1 cellular context compared by ENCODE assay signal in the genomic region with DNA sequence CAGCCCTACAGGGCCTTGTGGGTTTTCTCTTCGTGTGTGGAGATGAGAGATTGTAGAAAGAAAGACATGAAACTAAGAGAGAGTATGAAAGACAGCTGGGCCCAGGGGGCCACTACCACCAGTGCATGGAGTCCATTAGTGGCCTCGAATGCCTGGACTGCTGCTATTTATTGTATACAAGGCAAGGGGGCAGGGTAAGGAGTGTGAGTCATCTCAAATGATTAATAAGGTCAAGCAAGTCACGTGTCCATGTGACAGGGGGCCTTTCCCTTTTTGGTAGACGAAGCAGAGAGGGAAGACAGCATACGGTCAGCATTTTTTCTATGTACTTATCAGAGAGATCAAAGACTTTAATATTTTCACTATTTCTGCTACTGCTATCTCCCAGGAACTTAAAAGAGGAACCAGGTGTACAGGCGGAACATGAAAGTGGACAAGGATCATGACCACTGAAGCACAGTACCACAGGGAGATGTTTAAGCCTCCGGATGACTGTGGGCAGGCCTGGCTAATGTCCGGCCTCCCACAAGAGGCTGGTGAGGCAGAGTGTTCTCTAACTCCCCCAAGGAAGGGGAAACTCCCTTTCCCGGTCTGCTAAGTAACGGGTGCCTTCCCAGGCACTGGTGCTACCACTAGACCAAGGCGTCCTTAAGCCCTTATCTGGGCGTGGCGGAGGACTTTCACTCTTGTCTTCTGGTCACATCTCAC.
TF ChIP-seq lines count a peak whose summit lies in the region.

No MANE protein-coding gene starts in this region.

TF ChIP-seq in K562, 482 proteins besides CTCF, POLR2A, EP300 and RAD21 (continued from another document and continues in another):
- TF ChIP-seq, protein P1, sequence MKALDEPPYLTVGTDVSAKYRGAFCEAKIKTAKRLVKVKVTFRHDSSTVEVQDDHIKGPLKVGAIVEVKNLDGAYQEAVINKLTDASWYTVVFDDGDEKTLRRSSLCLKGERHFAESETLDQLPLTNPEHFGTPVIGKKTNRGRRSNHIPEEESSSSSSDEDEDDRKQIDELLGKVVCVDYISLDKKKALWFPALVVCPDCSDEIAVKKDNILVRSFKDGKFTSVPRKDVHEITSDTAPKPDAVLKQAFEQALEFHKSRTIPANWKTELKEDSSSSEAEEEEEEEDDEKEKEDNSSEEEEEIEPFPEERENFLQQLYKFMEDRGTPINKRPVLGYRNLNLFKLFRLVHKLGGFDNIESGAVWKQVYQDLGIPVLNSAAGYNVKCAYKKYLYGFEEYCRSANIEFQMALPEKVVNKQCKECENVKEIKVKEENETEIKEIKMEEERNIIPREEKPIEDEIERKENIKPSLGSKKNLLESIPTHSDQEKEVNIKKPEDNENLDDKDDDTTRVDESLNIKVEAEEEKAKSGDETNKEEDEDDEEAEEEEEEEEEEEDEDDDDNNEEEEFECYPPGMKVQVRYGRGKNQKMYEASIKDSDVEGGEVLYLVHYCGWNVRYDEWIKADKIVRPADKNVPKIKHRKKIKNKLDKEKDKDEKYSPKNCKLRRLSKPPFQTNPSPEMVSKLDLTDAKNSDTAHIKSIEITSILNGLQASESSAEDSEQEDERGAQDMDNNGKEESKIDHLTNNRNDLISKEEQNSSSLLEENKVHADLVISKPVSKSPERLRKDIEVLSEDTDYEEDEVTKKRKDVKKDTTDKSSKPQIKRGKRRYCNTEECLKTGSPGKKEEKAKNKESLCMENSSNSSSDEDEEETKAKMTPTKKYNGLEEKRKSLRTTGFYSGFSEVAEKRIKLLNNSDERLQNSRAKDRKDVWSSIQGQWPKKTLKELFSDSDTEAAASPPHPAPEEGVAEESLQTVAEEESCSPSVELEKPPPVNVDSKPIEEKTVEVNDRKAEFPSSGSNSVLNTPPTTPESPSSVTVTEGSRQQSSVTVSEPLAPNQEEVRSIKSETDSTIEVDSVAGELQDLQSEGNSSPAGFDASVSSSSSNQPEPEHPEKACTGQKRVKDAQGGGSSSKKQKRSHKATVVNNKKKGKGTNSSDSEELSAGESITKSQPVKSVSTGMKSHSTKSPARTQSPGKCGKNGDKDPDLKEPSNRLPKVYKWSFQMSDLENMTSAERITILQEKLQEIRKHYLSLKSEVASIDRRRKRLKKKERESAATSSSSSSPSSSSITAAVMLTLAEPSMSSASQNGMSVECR (CRISPR knock-in tag; IDR thresholded peaks at IDR 0.05) = 0 out of 2 replicates have a peak, but pooled peaks have one; percentile 51
- TF ChIP-seq, protein P2, sequence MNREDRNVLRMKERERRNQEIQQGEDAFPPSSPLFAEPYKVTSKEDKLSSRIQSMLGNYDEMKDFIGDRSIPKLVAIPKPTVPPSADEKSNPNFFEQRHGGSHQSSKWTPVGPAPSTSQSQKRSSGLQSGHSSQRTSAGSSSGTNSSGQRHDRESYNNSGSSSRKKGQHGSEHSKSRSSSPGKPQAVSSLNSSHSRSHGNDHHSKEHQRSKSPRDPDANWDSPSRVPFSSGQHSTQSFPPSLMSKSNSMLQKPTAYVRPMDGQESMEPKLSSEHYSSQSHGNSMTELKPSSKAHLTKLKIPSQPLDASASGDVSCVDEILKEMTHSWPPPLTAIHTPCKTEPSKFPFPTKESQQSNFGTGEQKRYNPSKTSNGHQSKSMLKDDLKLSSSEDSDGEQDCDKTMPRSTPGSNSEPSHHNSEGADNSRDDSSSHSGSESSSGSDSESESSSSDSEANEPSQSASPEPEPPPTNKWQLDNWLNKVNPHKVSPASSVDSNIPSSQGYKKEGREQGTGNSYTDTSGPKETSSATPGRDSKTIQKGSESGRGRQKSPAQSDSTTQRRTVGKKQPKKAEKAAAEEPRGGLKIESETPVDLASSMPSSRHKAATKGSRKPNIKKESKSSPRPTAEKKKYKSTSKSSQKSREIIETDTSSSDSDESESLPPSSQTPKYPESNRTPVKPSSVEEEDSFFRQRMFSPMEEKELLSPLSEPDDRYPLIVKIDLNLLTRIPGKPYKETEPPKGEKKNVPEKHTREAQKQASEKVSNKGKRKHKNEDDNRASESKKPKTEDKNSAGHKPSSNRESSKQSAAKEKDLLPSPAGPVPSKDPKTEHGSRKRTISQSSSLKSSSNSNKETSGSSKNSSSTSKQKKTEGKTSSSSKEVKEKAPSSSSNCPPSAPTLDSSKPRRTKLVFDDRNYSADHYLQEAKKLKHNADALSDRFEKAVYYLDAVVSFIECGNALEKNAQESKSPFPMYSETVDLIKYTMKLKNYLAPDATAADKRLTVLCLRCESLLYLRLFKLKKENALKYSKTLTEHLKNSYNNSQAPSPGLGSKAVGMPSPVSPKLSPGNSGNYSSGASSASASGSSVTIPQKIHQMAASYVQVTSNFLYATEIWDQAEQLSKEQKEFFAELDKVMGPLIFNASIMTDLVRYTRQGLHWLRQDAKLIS (CRISPR knock-in tag; IDR thresholded peaks at IDR 0.05) = no peak
- TF ChIP-seq ZNF717 (CRISPR knock-in tag; IDR thresholded peaks at IDR 0.05) = no peak
- TF ChIP-seq MTF1 (CRISPR knock-in tag; IDR thresholded peaks at IDR 0.05; ENCODE audit: borderline replicate concordance) = no peak
- TF ChIP-seq, protein P3, sequence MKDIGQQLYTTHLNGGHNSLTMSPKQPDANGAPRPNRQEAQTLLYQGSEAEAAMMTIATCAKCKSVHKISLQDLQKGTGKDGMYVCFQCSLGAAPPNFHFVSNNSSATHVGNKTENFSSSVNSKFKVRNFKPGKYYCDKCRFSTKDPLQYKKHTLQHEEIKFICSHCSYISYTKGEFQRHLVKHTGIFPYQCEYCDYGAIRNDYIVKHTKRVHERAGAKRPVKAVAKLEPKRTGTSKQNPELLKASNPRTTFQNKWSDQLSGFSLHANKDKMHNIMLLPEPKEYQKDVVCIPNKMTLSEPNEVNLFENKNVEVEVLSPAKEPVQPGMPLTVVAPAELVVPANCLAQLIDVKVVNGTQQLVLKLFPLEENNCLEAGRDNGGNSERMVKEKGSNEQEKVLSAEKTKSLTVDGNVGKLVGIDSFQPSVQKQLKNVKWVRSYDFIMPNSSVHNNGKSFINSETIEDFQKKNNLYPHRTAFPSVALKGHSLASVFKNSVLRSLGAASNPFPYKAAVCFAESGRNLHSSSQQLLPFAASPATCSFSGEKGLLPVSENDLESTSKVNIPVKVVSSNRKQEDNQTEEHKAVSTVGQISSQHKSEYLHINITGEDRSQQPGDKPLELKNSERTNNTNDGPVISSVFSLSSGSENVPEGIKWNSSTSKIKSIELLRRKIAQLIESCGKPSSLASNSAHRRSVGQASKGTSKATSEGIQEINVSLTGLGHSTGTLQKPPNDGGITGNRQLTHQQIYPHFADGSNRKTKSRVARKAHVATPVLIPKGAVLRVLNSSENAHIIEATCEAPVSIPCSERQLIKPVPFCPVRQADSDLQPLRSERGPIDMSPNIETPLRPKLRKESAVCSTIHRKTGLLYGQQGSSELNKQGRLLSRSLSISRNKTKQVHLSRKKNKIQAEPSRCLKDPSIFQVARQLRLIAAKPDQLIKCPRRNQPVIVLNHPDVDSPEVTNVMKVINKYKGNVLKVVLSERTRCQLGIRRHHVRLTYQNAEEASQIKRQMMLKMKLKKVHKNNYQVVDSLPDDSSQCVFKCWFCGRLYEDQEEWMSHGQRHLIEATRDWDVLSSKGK (CRISPR knock-in tag; IDR thresholded peaks at IDR 0.05) = no peak
- TF ChIP-seq RBM17 (IDR thresholded peaks at IDR 0.05; ENCODE audit: borderline replicate concordance, low read depth, low read length) = no peak
- TF ChIP-seq ETV5 (CRISPR knock-in tag; IDR thresholded peaks at IDR 0.05; ENCODE audit: low read depth) = 0 out of 2 replicates have a peak, but pooled peaks have one; percentile 21
- TF ChIP-seq SIRT6 (IDR thresholded peaks at IDR 0.05; ENCODE audit: low read depth, low read length) = no peak
- no peak; the same call in 1 of the 2 replicates for TF ChIP-seq ZKSCAN1 (IDR thresholded peaks at IDR 0.05; ENCODE audit: low read depth, low read length)
- TF ChIP-seq NEUROD1 (IDR thresholded peaks at IDR 0.05; ENCODE audit: borderline replicate concordance, low read depth, low read length, partially characterized antibody) = peak; percentile 49
- TF ChIP-seq GATAD2B (IDR thresholded peaks at IDR 0.05; ENCODE audit: borderline replicate concordance) = peak; percentile 66; the same call in 1 of the 2 replicates
- no peak for TF ChIP-seq SIX5 (IDR thresholded peaks at IDR 0.05; ENCODE audit: borderline replicate concordance in 1 of 2, insufficient read depth in 1 of 2, low read depth in 1 of 2, low read length in 2 of 2)
- TF ChIP-seq, protein P4, sequence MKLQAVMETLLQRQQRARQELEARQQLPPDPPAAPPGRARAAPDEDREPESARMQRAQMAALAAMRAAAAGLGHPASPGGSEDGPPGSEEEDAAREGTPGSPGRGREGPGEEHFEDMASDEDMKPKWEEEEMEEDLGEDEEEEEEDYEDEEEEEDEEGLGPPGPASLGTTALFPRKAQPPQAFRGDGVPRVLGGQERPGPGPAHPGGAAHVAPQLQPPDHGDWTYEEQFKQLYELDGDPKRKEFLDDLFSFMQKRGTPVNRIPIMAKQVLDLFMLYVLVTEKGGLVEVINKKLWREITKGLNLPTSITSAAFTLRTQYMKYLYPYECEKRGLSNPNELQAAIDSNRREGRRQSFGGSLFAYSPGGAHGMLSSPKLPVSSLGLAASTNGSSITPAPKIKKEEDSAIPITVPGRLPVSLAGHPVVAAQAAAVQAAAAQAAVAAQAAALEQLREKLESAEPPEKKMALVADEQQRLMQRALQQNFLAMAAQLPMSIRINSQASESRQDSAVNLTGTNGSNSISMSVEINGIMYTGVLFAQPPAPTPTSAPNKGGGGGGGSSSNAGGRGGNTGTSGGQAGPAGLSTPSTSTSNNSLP (IDR thresholded peaks at IDR 0.05; ENCODE audit: borderline replicate concordance, low read depth, low read length) = peak; percentile 71; the same call in 1 of the 2 replicates
- TF ChIP-seq, protein P5, sequence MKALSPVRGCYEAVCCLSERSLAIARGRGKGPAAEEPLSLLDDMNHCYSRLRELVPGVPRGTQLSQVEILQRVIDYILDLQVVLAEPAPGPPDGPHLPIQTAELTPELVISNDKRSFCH (CRISPR knock-in tag; IDR thresholded peaks at IDR 0.05) = no peak
- TF ChIP-seq, protein P5 (tag; IDR thresholded peaks at IDR 0.05) = peak; percentile 81
- peak; percentile 96 for TF ChIP-seq TOE1 (IDR thresholded peaks at IDR 0.05; ENCODE audit: borderline replicate concordance)
- TF ChIP-seq TOE1 (CRISPR knock-in tag; IDR thresholded peaks at IDR 0.05; ENCODE audit: borderline replicate concordance, low read depth) = no peak
- TF ChIP-seq, protein P6, sequence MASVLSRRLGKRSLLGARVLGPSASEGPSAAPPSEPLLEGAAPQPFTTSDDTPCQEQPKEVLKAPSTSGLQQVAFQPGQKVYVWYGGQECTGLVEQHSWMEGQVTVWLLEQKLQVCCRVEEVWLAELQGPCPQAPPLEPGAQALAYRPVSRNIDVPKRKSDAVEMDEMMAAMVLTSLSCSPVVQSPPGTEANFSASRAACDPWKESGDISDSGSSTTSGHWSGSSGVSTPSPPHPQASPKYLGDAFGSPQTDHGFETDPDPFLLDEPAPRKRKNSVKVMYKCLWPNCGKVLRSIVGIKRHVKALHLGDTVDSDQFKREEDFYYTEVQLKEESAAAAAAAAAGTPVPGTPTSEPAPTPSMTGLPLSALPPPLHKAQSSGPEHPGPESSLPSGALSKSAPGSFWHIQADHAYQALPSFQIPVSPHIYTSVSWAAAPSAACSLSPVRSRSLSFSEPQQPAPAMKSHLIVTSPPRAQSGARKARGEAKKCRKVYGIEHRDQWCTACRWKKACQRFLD (CRISPR knock-in tag; IDR thresholded peaks at IDR 0.05) = 0 out of 2 replicates have a peak, but pooled peaks have one; percentile 82
- TF ChIP-seq CBFA2T2 (conservative IDR thresholded peaks at IDR 0.05) = peak; percentile 81
- peak; percentile 93 for TF ChIP-seq DPF2 (IDR thresholded peaks at IDR 0.05)
- peak; percentile 71 for TF ChIP-seq SP1 (CRISPR knock-in tag; IDR thresholded peaks at IDR 0.05)
- no peak for TF ChIP-seq ZNF707 (CRISPR knock-in tag; conservative IDR thresholded peaks at IDR 0.05)
- TF ChIP-seq MYBL2 (IDR thresholded peaks at IDR 0.05; ENCODE audit: low read depth) = no peak
- no peak for TF ChIP-seq MYBL2 (CRISPR knock-in tag; IDR thresholded peaks at IDR 0.05; ENCODE audit: borderline replicate concordance)
- peak; percentile 31; the same call in 1 of the 2 replicates for TF ChIP-seq GABPA (tag; conservative IDR thresholded peaks at IDR 0.05; ENCODE audit: low read depth)
- TF ChIP-seq, protein P7, sequence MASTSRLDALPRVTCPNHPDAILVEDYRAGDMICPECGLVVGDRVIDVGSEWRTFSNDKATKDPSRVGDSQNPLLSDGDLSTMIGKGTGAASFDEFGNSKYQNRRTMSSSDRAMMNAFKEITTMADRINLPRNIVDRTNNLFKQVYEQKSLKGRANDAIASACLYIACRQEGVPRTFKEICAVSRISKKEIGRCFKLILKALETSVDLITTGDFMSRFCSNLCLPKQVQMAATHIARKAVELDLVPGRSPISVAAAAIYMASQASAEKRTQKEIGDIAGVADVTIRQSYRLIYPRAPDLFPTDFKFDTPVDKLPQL (IDR thresholded peaks at IDR 0.05; ENCODE audit: extremely low read depth, insufficient read length) = no peak
- TF ChIP-seq ZNF41 (CRISPR knock-in tag; conservative IDR thresholded peaks at IDR 0.05) = no peak
- no peak for TF ChIP-seq HEY1 (CRISPR knock-in tag; IDR thresholded peaks at IDR 0.05; ENCODE audit: borderline replicate concordance)
- peak; percentile 37; the same call in 1 of the 2 replicates for TF ChIP-seq PHF8 (IDR thresholded peaks at IDR 0.05; ENCODE audit: borderline replicate concordance, low read length)
- TF ChIP-seq ZNF695 (CRISPR knock-in tag; IDR thresholded peaks at IDR 0.05) = no peak
- TF ChIP-seq, protein P8, sequence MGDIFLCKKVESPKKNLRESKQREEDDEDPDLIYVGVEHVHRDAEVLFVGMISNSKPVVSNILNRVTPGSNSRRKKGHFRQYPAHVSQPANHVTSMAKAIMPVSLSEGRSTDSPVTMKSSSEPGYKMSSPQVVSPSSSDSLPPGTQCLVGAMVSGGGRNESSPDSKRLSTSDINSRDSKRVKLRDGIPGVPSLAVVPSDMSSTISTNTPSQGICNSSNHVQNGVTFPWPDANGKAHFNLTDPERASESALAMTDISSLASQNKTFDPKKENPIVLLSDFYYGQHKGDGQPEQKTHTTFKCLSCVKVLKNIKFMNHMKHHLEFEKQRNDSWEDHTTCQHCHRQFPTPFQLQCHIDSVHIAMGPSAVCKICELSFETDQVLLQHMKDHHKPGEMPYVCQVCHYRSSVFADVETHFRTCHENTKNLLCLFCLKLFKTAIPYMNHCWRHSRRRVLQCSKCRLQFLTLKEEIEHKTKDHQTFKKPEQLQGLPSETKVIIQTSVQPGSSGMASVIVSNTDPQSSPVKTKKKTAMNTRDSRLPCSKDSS (IDR thresholded peaks at IDR 0.05; ENCODE audit: low read depth, partially characterized antibody) = no peak
- TF ChIP-seq HDAC2 (IDR thresholded peaks at IDR 0.05) = peak; percentile 68; the same call in 1 of the 2 replicates
- TF ChIP-seq ZNF140 (CRISPR knock-in tag; IDR thresholded peaks at IDR 0.05) = no peak
- no peak for TF ChIP-seq ETV6 (IDR thresholded peaks at IDR 0.05; ENCODE audit: borderline replicate concordance in 1 of 2, low read depth in 2 of 2, low read length in 1 of 2)
- no peak for TF ChIP-seq ETV6 (CRISPR knock-in tag; IDR thresholded peaks at IDR 0.05; ENCODE audit: borderline replicate concordance)
